28 cellular contexts compared by ENCODE assay signal in the genomic region with DNA sequence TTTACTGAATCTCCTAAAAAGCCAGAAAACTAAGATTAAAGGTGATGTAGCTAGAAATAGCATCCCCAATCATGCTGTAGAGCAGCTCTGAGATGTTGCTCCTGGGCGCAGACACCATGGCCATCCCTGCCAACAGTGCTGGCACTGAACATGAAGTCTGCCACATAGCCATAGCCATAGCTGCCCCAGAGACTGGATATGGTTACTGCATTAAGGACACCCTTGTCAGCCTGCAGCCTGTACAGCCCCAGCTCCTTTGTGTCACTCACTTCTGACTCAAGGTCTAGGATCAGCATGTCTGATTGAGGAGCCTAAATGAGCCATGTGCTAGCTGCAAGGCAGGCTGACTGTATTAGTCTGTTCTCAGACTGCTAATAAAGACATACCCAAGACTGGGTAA.
A peak's percentile ranks its signal among the peaks of the same experiment; 100 is the strongest.
DNase-seq lines count a peak whose midpoint lies in the region; ATAC-seq and TF ChIP-seq lines count a peak whose summit lies in the region.
"Had no signal": no experiment of that assay in that cellular context is flagged by ENCODE, and none has a peak within 500 bp of the region (broad histone marks: within the 10 kb centered on the region; RNA-seq: fewer than 3 reads in every experiment).

No MANE protein-coding gene starts in this region.

- no peak for TF ChIP-seq POLR2A in heart left ventricle (IDR thresholded peaks at IDR 0.05)
- TF ChIP-seq POLR2A in uterus (IDR thresholded peaks at IDR 0.05) = no peak

- H3K36me3 ChIP-seq in heart left ventricle = no peaks in the 10 kb centered on the region
- no peaks in the 10 kb centered on the region for H3K36me3 ChIP-seq in rectal smooth muscle tissue (ENCODE audit: control insufficient read depth, insufficient read depth, low read length)
- no peaks in the 10 kb centered on the region for H3K36me3 ChIP-seq in uterus
- H3K36me3 ChIP-seq: lower lobe of right lung, spleen had no signal

- no peak overlapping the region for H3K9ac ChIP-seq in rectal smooth muscle tissue (ENCODE audit: low read length)

- WGBS in heart left ventricle, 4 donors = 83 to 94% (median 88%) methylated on average over 1 of the region's 1 CpG

- H3K27me3 ChIP-seq in heart left ventricle (no peaks in the 10 kb centered on the region), foreskin keratinocyte (peaks cover 7% of the 10 kb centered on the region), rectal smooth muscle tissue (ENCODE audit: control insufficient read depth, insufficient read depth, low read length) (no peaks in the 10 kb centered on the region), uterus (no peaks in the 10 kb centered on the region)
- H3K27me3 ChIP-seq: spleen had no signal

- TF ChIP-seq CTCF in heart left ventricle (IDR thresholded peaks at IDR 0.05) (no peak), foreskin keratinocyte (conservative IDR thresholded peaks at IDR 0.05) (no peak), uterus (IDR thresholded peaks at IDR 0.05) (no peak)

- H3K4me1 ChIP-seq in heart left ventricle = peaks cover 0 to 18% (median 9%) of the 10 kb centered on the region in 12 donors
- H3K4me1 ChIP-seq in foreskin keratinocyte = no peaks in the 10 kb centered on the region
- H3K4me1 ChIP-seq in rectal smooth muscle tissue (ENCODE audit: control insufficient read depth, insufficient read depth, low read length) = peaks cover 33% of the 10 kb centered on the region
- H3K4me1 ChIP-seq in uterus = peaks cover 0 to 14% of the 10 kb centered on the region in 2 donors
- H3K4me1 ChIP-seq: spleen had no signal

- H3K27ac ChIP-seq in heart left ventricle (peak overlapping the region in 1 of 12 donors; percentile 72), foreskin keratinocyte (no peak overlapping the region), rectal smooth muscle tissue (ENCODE audit: low read depth, low read length) (peak overlapping the region; percentile 64), uterus (peak overlapping the region; percentile 79)
- H3K27ac ChIP-seq: A549, lower lobe of right lung, PC-9, spleen had no signal

- H3K9me3 ChIP-seq in heart left ventricle (peaks cover 0 to 5% (median 0%) of the 10 kb centered on the region in 12 donors), uterus (no peaks in the 10 kb centered on the region)
- H3K9me3 ChIP-seq: lower lobe of right lung, mucosa of descending colon, spleen had no signal

- H3K4me3 ChIP-seq in heart left ventricle = no peak overlapping the region
- no peak overlapping the region for H3K4me3 ChIP-seq in rectal smooth muscle tissue (ENCODE audit: low read length)
- no peak overlapping the region for H3K4me3 ChIP-seq in uterus
- H3K4me3 ChIP-seq: A549, GM23338, lower lobe of right lung, mucosa of descending colon, PC-9, spleen had no signal

- DNase-seq in heart left ventricle (peak in 1 of 5 donors; percentile 4), Right ventricle myocardium superior (no peak), foreskin keratinocyte (no peak), uterus (no peak), dermis blood vessel endothelial cell (no peak), kidney glomerular epithelial cell (lab: John Stamatoyannopoulos, UW) (no peak)
- DNase-seq: activated CD4-positive, alpha-beta T cell treated with anti-CD3 and anti-CD28 coated beads, Interleukin-2, amount 50 U/mL, for 48 hours; amygdala; Calu3; HFFc6; Kasumi-1; lower lobe of right lung; mucosa of descending colon; NCI-H1436; NCI-H2081; NCI-H526 treated with DMSO at 0.1 percent for 48 hours; PC-9; retina; spleen; stimulated activated CD4-positive, alpha-beta T cell treated with anti-CD3 and anti-CD28 coated beads, Interleukin-2, amount 100 ng/mL, for 24 hours; T-helper 17 cell had no signal

- intact Hi-C loops in heart left ventricle (cut with DNase I) = no loop called here
- intact Hi-C loops in Right ventricle myocardium superior (cut with DNase I) = no loop called here
- intact Hi-C loops in uterus (cut with DNase I; ENCODE audit: low total_unique reads) = no loop called here

- peak in 3 of 4 donors; percentile 29 to 34 (median 33) for ATAC-seq in heart left ventricle
- ATAC-seq in Right ventricle myocardium superior (ENCODE audit: poor library complexity) = no peak
- ATAC-seq in foreskin keratinocyte = peak; percentile 19
- ATAC-seq in GM18511 (IDR thresholded peaks at IDR 0.05; ENCODE audit: unreplicated experiment) = no peak
- ATAC-seq: A549; activated CD4-positive, CD25-positive, alpha-beta regulatory T cell treated with anti-CD3 and anti-CD28 coated beads, Interleukin-2, amount 50 U/mL, for 24 hours; activated naive CD4-positive, alpha-beta T cell treated with anti-CD3 and anti-CD28 coated beads, Interleukin-2, amount 50 U/mL, for 72 hours; GM23338; mucosa of descending colon; SK-N-SH treated with all-trans-retinoic acid at 6 μM for 48 hours; T-helper 17 cell had no signal

Comparison
In these comparisons a context has a peak if more than half of its experiments do, and no peak if none do; other contexts are left out.
1. ATAC-seq: peak in heart left ventricle (3 of 4) and foreskin keratinocyte (single experiment); none in Right ventricle myocardium superior (single experiment) and GM18511 (single experiment).